ENCODE assay signal across 7 cellular contexts in the genomic region with DNA sequence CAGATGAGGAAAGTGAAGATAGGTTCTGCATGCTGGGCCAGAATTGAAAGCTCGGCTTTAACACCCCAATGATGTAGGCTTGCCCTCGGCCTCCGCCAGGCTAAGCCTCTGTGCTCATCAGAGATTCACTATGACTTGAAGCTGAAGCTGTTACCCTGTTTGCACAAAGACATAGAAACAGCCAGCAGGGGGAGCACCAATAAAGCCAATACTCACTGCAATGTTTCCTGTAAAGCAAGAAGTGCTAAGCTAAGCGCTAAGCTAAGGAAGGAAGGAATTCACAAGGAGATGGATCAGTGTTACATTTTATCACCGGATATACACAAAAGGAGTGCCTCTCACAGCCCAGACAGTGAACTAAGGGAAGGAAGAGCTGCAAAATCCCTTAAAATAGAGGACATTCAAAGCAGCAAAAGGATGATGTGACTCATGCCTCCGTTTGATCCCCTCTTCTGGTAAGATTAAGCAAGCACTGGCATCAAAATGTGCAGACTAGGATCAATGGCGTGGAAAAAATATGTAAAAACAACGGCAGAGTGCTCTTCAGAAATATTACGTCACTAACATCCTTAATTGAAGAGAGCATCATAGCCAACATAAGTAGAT.
DNase-seq lines count a peak whose midpoint lies in the region; ATAC-seq and TF ChIP-seq lines count a peak whose summit lies in the region.

No MANE protein-coding gene starts in this region.

- peak; percentile 92 for ATAC-seq in HG02678 (IDR thresholded peaks at IDR 0.05; ENCODE audit: unreplicated experiment)
- peak; percentile 88 for ATAC-seq in left ventricle myocardium superior
- ATAC-seq in gastrocnemius medialis = peak; percentile 88 to 94

- H3K36me3 ChIP-seq in adipocyte (ENCODE audit: control insufficient read depth, insufficient read depth, low read length, severe bottlenecking) (no peaks in the 10 kb centered on the region), gastrocnemius medialis (no peaks in the 10 kb centered on the region)

- in situ Hi-C loops in GM13977 (cut with MboI; ENCODE audit: low pct_unique_long_range_greater_than_20kb, low sequenced_read_pairs, unreplicated experiment) (loop anchor here (10.0 to 25.0 kb wide), 2 partner anchors 202 to 701 kb away; partner anchors contain the start of gene FIGNL1), gastrocnemius medialis (cut with MboI; ENCODE audit: low sequenced_read_pairs in 4 of 4) (loop anchor here (5.0 to 25.0 kb wide), 7 partner anchors 194 to 1026 kb away; partner anchors contain the start of gene FIGNL1 (in 1 of the 4))

- no peaks in the 10 kb centered on the region for H3K9me3 ChIP-seq in adipocyte (ENCODE audit: control insufficient read depth, low read length)
- H3K9me3 ChIP-seq in gastrocnemius medialis = no peaks in the 10 kb centered on the region

- no peak for TF ChIP-seq POLR2A in gastrocnemius medialis (IDR thresholded peaks at IDR 0.05)

- no peak overlapping the region for H3K9ac ChIP-seq in adipocyte (ENCODE audit: low read length)

- intact Hi-C loops in left ventricle myocardium superior (cut with micrococcal nuclease) = loop anchor here (5.0 kb wide), 2 partner anchors 204 to 696 kb away; no protein-coding TSS in a partner anchor
- intact Hi-C loops in gastrocnemius medialis (cut with DNase I; ENCODE audit: low total_unique reads) = loop anchor here (1.0 to 10.0 kb wide), 4 partner anchors 204 to 956 kb away; partner anchors contain the start of gene GRB10

- TF ChIP-seq CTCF in GM13977 (IDR thresholded peaks at IDR 0.05; ENCODE audit: extremely low read depth, insufficient read depth, missing control alignments) (peak; percentile 86), gastrocnemius medialis (IDR thresholded peaks at IDR 0.05 in 4 of 5, conservative IDR thresholded peaks at IDR 0.05 in 1 of 5) (peak; percentile 56 to 86 (median 79))

- no peak overlapping the region for H3K27ac ChIP-seq in gastrocnemius medialis

- H3K27me3 ChIP-seq in adipocyte (replicated peaks; ENCODE audit: control insufficient read depth, insufficient read depth, low read length) = peaks cover 14% of the 10 kb centered on the region
- H3K27me3 ChIP-seq in gastrocnemius medialis = no peaks in the 10 kb centered on the region

- H3K4me1 ChIP-seq in adipocyte (ENCODE audit: control insufficient read depth, insufficient read depth, low read length) = peaks cover 13% of the 10 kb centered on the region
- peaks cover 0 to 3% of the 10 kb centered on the region in 2 donors for H3K4me1 ChIP-seq in gastrocnemius medialis

- DNase-seq in GM13977 (ENCODE audit: low spot score) (peak; percentile 65), NCI-H1092 treated with DMSO at 0.1 percent for 48 hours (lab: John Stamatoyannopoulos, UW) (peak; percentile 79), SKM-1 treated with dmso at 0.1 percent for 144 hours (lab: John Stamatoyannopoulos, UW; ENCODE audit: unreplicated experiment) (peak; percentile 76), adipocyte (ENCODE audit: low read depth) (peak; percentile 92), left ventricle myocardium superior (no peak), gastrocnemius medialis (peak; percentile 49 to 71)

- no peak overlapping the region for H3K4me3 ChIP-seq in adipocyte (ENCODE audit: low read length)
- H3K4me3 ChIP-seq in gastrocnemius medialis = no peak overlapping the region
